In the genomic region with DNA sequence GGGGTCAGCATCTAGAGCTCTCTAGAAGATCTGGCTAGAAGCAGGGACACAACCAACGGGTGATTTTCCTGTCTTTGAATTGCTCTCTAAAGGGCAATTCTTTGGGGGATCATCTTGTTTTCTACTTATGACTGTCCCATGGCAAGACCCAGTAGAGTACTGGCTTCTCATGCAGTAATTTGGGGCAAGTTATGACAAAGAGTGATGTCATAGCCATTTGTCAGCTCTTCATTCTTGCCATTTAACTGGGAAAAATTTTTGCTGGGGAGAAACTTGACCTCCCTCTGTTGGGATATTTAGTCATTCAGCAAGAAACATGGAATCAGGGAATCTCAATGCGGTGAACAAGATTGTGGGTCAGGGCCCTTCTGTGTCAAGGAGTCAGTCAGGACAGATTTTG, we compare ENCODE assay signal across 1 cellular context.
TF ChIP-seq lines count a peak whose summit lies in the region.

No MANE protein-coding gene starts in this region.

TF ChIP-seq in HepG2, 621 proteins besides CTCF, POLR2A, EP300 and RAD21 (continued from another document):
- no peak for TF ChIP-seq ELK4 (CRISPR knock-in tag; IDR thresholded peaks at IDR 0.05; ENCODE audit: borderline replicate concordance)
- TF ChIP-seq, protein P1, sequence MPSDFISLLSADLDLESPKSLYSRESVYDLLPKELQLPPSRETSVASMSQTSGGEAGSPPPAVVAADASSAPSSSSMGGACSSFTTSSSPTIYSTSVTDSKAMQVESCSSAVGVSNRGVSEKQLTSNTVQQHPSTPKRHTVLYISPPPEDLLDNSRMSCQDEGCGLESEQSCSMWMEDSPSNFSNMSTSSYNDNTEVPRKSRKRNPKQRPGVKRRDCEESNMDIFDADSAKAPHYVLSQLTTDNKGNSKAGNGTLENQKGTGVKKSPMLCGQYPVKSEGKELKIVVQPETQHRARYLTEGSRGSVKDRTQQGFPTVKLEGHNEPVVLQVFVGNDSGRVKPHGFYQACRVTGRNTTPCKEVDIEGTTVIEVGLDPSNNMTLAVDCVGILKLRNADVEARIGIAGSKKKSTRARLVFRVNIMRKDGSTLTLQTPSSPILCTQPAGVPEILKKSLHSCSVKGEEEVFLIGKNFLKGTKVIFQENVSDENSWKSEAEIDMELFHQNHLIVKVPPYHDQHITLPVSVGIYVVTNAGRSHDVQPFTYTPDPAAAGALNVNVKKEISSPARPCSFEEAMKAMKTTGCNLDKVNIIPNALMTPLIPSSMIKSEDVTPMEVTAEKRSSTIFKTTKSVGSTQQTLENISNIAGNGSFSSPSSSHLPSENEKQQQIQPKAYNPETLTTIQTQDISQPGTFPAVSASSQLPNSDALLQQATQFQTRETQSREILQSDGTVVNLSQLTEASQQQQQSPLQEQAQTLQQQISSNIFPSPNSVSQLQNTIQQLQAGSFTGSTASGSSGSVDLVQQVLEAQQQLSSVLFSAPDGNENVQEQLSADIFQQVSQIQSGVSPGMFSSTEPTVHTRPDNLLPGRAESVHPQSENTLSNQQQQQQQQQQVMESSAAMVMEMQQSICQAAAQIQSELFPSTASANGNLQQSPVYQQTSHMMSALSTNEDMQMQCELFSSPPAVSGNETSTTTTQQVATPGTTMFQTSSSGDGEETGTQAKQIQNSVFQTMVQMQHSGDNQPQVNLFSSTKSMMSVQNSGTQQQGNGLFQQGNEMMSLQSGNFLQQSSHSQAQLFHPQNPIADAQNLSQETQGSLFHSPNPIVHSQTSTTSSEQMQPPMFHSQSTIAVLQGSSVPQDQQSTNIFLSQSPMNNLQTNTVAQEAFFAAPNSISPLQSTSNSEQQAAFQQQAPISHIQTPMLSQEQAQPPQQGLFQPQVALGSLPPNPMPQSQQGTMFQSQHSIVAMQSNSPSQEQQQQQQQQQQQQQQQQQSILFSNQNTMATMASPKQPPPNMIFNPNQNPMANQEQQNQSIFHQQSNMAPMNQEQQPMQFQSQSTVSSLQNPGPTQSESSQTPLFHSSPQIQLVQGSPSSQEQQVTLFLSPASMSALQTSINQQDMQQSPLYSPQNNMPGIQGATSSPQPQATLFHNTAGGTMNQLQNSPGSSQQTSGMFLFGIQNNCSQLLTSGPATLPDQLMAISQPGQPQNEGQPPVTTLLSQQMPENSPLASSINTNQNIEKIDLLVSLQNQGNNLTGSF (CRISPR knock-in tag; IDR thresholded peaks at IDR 0.05): no peak
- TF ChIP-seq NFYB (CRISPR knock-in tag; IDR thresholded peaks at IDR 0.05): no peak
